ENCODE assay signal across 8 cellular contexts in genomic region chr10:110547139-110547761, GRCh38. TPM values are rescaled to one million over a fixed set of nuclear protein-coding genes. Genes with fewer than 3 reads are reported as not detected.
DNase-seq lines count a peak whose midpoint lies in the region; ATAC-seq and TF ChIP-seq lines count a peak whose summit lies in the region.

No MANE protein-coding gene starts in this region.

- TF ChIP-seq CTCF in right lobe of liver (IDR thresholded peaks at IDR 0.05), result peak; percentile 73 to 91 (median 78)

- POLR2A ChIA-PET in activated CD4-positive, alpha-beta T cell treated with anti-CD3 and anti-CD28 coated beads for 36 hours (lab: Charles Lee), result interaction anchor here (0.6 to 0.9 kb wide), 3 partner anchors 47 to 336 kb away, joined by 3 to 6 read pairs (median 4); no protein-coding TSS in a partner anchor

- H3K4me1 ChIP-seq in right lobe of liver, result no peaks in the 10 kb centered on the region

- H3K4me1 Mint-ChIP-seq in activated CD4-positive, alpha-beta T cell treated with anti-CD3 and anti-CD28 coated beads for 36 hours, result peaks cover 8% of the 10 kb centered on the region

- H3K27me3 ChIP-seq in right lobe of liver, result no peaks in the 10 kb centered on the region

- H3K36me3 Mint-ChIP-seq in activated CD4-positive, alpha-beta T cell treated with anti-CD3 and anti-CD28 coated beads for 36 hours (ENCODE audit: low read depth), result no peaks in the 10 kb centered on the region

- intact Hi-C loops in activated CD4-positive, alpha-beta T cell treated with anti-CD3 and anti-CD28 coated beads for 36 hours (cut with DNase I, micrococcal nuclease), result loop anchor here (1.0 to 2.0 kb wide), 6 partner anchors 48 to 241 kb away; no protein-coding TSS in a partner anchor
- intact Hi-C loops in right lobe of liver (cut with DNase I), result loop anchor here (5.0 to 10.0 kb wide), 2 partner anchors 192 to 235 kb away; no protein-coding TSS in a partner anchor

- CTCF ChIA-PET in activated CD4-positive, alpha-beta T cell treated with anti-CD3 and anti-CD28 coated beads for 36 hours (lab: Charles Lee), result interaction anchor here (0.6 to 6.3 kb wide), 30 partner anchors 10 to 438 kb away, joined by 3 to 79 read pairs (median 4); partner anchors contain the start of genes MXI1 and SMNDC1

- ATAC-seq in activated CD4-positive, alpha-beta T cell treated with anti-CD3 and anti-CD28 coated beads for 36 hours, result peak; percentile 84
- ATAC-seq in HG03175 (IDR thresholded peaks at IDR 0.05; ENCODE audit: unreplicated experiment) (peak; percentile 70), right lobe of liver (peak; percentile 81 to 90 (median 86)), HG03025 (IDR thresholded peaks at IDR 0.05; ENCODE audit: low FRiP score, unreplicated experiment) (no peak)

- H3K27ac Mint-ChIP-seq in activated CD4-positive, alpha-beta T cell treated with anti-CD3 and anti-CD28 coated beads for 36 hours, result peak overlapping the region; percentile 56

- H3K27ac ChIP-seq in right lobe of liver, result no peak overlapping the region

- no peaks in the 10 kb centered on the region for H3K36me3 ChIP-seq in right lobe of liver

- WGBS in right lobe of liver (ENCODE audit: insufficient coverage, low coverage, low lambda C conversion rate, missing lambda C conversion rate), result 7% methylated on average over 8 of the region's 8 CpGs

- peaks cover 6% of the 10 kb centered on the region for H3K27me3 Mint-ChIP-seq in activated CD4-positive, alpha-beta T cell treated with anti-CD3 and anti-CD28 coated beads for 36 hours

- no peak overlapping the region for H3K4me3 ChIP-seq in right lobe of liver

- TF ChIP-seq POLR2A in right lobe of liver (IDR thresholded peaks at IDR 0.05), result no peak

- H3K9me3 ChIP-seq in right lobe of liver, result no peaks in the 10 kb centered on the region

- DNase-seq in activated CD4-positive, alpha-beta T cell treated with anti-CD3 and anti-CD28 coated beads for 36 hours, result no peak
- no peak for DNase-seq in activated CD4-positive, alpha-beta T cell treated with anti-CD3 and anti-CD28 coated beads, Interleukin-2, amount 50 U/mL, for 4 hours
- DNase-seq in NOMO-1 treated with DMSO at 0.1 percent for 48 hours (lab: John Stamatoyannopoulos, UW; ENCODE audit: unreplicated experiment), result peak; percentile 73
- DNase-seq in cerebellum (ENCODE audit: low spot score), result peak; percentile 83
- DNase-seq in right lobe of liver, result no peak
- no peak for DNase-seq in stimulated activated CD4-positive, alpha-beta T cell treated with anti-CD3 and anti-CD28 coated beads, Interleukin-15, amount 100 ng/mL, for 24 hours

- no peak overlapping the region for H3K4me3 Mint-ChIP-seq in activated CD4-positive, alpha-beta T cell treated with anti-CD3 and anti-CD28 coated beads for 36 hours

- no peaks in the 10 kb centered on the region for H3K9me3 Mint-ChIP-seq in activated CD4-positive, alpha-beta T cell treated with anti-CD3 and anti-CD28 coated beads for 36 hours (ENCODE audit: low read depth)

RNA-seq across cellular contexts. Expression of gene SMC3, which starts 20.2 kb away (rescaled TPM):
- total RNA-seq in activated CD4-positive, alpha-beta T cell treated with anti-CD3 and anti-CD28 coated beads for 36 hours, result 10 to 100 TPM; 76.8 to 83.5 TPM
- total RNA-seq in cerebellum (41.3 TPM), right lobe of liver (10 to 100 TPM in 5 of 6 experiments, 1 to 10 TPM in 1; 9.9 to 14.0 (median 11.9) TPM)

RNA-seq across cellular contexts. Expression of gene DUSP5, which starts 49.5 kb away (rescaled TPM):
- total RNA-seq in activated CD4-positive, alpha-beta T cell treated with anti-CD3 and anti-CD28 coated beads for 36 hours, result 10 to 100 TPM; 60.9 to 70.7 TPM
- total RNA-seq in cerebellum, result 7.4 TPM
- 10 to 100 TPM in 3 of 6 experiments, 1 to 10 TPM in 3; 2.3 to 47.7 (median 10.8) TPM for total RNA-seq in right lobe of liver

Comparison
In these comparisons a context has a peak if more than half of its experiments do, and no peak if none do; other contexts are left out.
1. DNase-seq: peak in NOMO-1 treated with DMSO at 0.1 percent for 48 hours (single experiment) and cerebellum (single experiment); none in activated CD4-positive, alpha-beta T cell treated with anti-CD3 and anti-CD28 coated beads for 36 hours (single experiment), activated CD4-positive, alpha-beta T cell treated with anti-CD3 and anti-CD28 coated beads, Interleukin-2, amount 50 U/mL, for 4 hours (0 of 2), right lobe of liver (0 of 3) and stimulated activated CD4-positive, alpha-beta T cell treated with anti-CD3 and anti-CD28 coated beads, Interleukin-15, amount 100 ng/mL, for 24 hours (single experiment).